In the genomic region with DNA sequence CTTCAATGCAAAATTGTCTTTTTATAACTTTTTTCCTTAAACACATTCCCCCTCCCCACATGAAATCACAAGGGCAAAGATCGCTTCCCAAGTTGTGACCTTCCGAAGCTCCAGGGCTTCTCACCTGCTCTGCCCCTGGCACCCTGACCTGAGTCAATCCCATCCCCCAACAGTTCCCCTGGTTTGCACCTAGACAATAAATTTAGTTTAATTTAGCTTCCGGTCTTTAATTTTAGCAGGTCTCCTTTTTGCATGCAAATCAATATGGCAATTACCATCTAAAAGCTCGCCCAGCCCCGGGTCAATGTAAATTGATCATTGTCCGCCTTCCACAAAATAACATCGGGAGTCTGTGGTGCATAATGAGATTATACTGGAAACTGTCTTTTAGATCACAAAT, we compare ENCODE assay signal across 2 cellular contexts.
TF ChIP-seq lines count a peak whose summit lies in the region.

No MANE protein-coding gene starts in this region.

TF ChIP-seq in SK-N-SH, 30 proteins besides CTCF, POLR2A, EP300 and RAD21 (continued from another document):
- no peak for TF ChIP-seq EZH2phosphoT487 (IDR thresholded peaks at IDR 0.05; ENCODE audit: borderline replicate concordance, low read depth)
- no peak for TF ChIP-seq TCF12 (IDR thresholded peaks at IDR 0.05)
- no peak for TF ChIP-seq MXI1 (IDR thresholded peaks at IDR 0.05; ENCODE audit: low read depth, low read length)
- TF ChIP-seq SMC3 (IDR thresholded peaks at IDR 0.05; ENCODE audit: low read depth, low read length), result no peak
- TF ChIP-seq, protein P1, sequence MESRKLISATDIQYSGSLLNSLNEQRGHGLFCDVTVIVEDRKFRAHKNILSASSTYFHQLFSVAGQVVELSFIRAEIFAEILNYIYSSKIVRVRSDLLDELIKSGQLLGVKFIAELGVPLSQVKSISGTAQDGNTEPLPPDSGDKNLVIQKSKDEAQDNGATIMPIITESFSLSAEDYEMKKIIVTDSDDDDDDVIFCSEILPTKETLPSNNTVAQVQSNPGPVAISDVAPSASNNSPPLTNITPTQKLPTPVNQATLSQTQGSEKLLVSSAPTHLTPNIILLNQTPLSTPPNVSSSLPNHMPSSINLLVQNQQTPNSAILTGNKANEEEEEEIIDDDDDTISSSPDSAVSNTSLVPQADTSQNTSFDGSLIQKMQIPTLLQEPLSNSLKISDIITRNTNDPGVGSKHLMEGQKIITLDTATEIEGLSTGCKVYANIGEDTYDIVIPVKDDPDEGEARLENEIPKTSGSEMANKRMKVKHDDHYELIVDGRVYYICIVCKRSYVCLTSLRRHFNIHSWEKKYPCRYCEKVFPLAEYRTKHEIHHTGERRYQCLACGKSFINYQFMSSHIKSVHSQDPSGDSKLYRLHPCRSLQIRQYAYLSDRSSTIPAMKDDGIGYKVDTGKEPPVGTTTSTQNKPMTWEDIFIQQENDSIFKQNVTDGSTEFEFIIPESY (IDR thresholded peaks at IDR 0.05; ENCODE audit: borderline replicate concordance, low read depth), result no peak

TF ChIP-seq in SK-N-SH treated with all-trans-retinoic acid at 6 μM for 48 hours, 23 proteins besides CTCF, POLR2A, EP300 and RAD21 (continued from another document):
- no peak for TF ChIP-seq TSHZ2 (CRISPR knock-in tag; IDR thresholded peaks at IDR 0.05)
- no peak for TF ChIP-seq RARB (CRISPR knock-in tag; IDR thresholded peaks at IDR 0.05)
- no peak for TF ChIP-seq ISL1 (CRISPR knock-in tag; IDR thresholded peaks at IDR 0.05)
- TF ChIP-seq TCF4 (CRISPR knock-in tag; IDR thresholded peaks at IDR 0.05; ENCODE audit: borderline replicate concordance), result no peak
- TF ChIP-seq ARNTL (CRISPR knock-in tag; IDR thresholded peaks at IDR 0.05; ENCODE audit: borderline replicate concordance, low read depth), result no peak
- TF ChIP-seq CSDC2 (CRISPR knock-in tag; IDR thresholded peaks at IDR 0.05), result no peak
- no peak for TF ChIP-seq ESRRG (CRISPR knock-in tag; IDR thresholded peaks at IDR 0.05)
